ENCODE assay signal across 1 cellular context in the genomic region with DNA sequence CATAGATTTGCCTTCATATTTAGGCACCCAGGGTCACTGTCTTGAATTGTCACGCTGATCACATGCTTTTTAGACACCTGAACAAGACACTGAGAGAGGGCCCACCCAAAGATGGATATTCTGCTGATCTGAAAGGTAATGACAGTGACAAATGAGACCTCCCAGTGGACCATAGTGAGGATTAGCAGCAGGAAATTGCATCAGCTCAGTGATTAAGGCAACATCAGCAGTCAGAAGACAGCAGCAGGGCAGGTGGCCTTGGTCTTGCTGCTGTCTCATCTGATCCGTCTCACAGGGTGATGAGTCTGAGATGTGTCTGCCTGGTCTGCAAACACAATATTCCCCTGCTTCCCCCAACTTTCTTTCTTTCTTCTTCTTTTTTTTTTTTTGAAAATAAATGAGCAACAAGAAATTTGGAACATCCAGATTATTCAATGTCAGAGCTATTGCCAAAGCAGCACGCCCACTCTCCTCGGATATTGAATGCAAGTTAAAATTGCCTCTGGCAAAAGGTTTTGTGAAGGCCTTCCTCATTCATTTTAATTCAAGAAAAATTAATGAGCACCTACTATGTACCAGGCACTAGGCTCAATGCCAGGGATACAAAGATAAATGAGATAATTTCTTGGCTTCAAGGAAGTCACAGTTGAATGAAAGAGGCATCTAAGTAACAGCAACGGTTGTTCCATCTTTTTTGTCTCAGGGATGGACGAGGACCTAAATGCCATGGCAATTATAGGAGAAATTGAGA.
TF ChIP-seq lines count a peak whose summit lies in the region.

No MANE protein-coding gene starts in this region.

TF ChIP-seq in GM23338, 12 proteins besides CTCF, POLR2A, EP300 and RAD21 (continued from another document):
- TF ChIP-seq, protein P1, sequence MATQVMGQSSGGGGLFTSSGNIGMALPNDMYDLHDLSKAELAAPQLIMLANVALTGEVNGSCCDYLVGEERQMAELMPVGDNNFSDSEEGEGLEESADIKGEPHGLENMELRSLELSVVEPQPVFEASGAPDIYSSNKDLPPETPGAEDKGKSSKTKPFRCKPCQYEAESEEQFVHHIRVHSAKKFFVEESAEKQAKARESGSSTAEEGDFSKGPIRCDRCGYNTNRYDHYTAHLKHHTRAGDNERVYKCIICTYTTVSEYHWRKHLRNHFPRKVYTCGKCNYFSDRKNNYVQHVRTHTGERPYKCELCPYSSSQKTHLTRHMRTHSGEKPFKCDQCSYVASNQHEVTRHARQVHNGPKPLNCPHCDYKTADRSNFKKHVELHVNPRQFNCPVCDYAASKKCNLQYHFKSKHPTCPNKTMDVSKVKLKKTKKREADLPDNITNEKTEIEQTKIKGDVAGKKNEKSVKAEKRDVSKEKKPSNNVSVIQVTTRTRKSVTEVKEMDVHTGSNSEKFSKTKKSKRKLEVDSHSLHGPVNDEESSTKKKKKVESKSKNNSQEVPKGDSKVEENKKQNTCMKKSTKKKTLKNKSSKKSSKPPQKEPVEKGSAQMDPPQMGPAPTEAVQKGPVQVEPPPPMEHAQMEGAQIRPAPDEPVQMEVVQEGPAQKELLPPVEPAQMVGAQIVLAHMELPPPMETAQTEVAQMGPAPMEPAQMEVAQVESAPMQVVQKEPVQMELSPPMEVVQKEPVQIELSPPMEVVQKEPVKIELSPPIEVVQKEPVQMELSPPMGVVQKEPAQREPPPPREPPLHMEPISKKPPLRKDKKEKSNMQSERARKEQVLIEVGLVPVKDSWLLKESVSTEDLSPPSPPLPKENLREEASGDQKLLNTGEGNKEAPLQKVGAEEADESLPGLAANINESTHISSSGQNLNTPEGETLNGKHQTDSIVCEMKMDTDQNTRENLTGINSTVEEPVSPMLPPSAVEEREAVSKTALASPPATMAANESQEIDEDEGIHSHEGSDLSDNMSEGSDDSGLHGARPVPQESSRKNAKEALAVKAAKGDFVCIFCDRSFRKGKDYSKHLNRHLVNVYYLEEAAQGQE (IDR thresholded peaks at IDR 0.05; ENCODE audit: unreplicated experiment), result no peak
- TF ChIP-seq, protein P2, sequence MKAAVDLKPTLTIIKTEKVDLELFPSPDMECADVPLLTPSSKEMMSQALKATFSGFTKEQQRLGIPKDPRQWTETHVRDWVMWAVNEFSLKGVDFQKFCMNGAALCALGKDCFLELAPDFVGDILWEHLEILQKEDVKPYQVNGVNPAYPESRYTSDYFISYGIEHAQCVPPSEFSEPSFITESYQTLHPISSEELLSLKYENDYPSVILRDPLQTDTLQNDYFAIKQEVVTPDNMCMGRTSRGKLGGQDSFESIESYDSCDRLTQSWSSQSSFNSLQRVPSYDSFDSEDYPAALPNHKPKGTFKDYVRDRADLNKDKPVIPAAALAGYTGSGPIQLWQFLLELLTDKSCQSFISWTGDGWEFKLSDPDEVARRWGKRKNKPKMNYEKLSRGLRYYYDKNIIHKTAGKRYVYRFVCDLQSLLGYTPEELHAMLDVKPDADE (IDR thresholded peaks at IDR 0.05), result no peak
- TF ChIP-seq NANOG (IDR thresholded peaks at IDR 0.05; ENCODE audit: borderline replicate concordance) (no peak), CREB1 (CRISPR knock-in tag; IDR thresholded peaks at IDR 0.05; ENCODE audit: low read depth) (no peak), ZNF114 (CRISPR knock-in tag; IDR thresholded peaks at IDR 0.05) (no peak), POLR2AphosphoS5 (IDR thresholded peaks at IDR 0.05; ENCODE audit: low read depth) (no peak), EZH2 (IDR thresholded peaks at IDR 0.05; ENCODE audit: low read depth, unreplicated experiment) (no peak), EZH2phosphoT487 (IDR thresholded peaks at IDR 0.05; ENCODE audit: unreplicated experiment) (no peak), STAT1 (IDR thresholded peaks at IDR 0.05; ENCODE audit: unreplicated experiment) (no peak)
- TF ChIP-seq, protein P3, sequence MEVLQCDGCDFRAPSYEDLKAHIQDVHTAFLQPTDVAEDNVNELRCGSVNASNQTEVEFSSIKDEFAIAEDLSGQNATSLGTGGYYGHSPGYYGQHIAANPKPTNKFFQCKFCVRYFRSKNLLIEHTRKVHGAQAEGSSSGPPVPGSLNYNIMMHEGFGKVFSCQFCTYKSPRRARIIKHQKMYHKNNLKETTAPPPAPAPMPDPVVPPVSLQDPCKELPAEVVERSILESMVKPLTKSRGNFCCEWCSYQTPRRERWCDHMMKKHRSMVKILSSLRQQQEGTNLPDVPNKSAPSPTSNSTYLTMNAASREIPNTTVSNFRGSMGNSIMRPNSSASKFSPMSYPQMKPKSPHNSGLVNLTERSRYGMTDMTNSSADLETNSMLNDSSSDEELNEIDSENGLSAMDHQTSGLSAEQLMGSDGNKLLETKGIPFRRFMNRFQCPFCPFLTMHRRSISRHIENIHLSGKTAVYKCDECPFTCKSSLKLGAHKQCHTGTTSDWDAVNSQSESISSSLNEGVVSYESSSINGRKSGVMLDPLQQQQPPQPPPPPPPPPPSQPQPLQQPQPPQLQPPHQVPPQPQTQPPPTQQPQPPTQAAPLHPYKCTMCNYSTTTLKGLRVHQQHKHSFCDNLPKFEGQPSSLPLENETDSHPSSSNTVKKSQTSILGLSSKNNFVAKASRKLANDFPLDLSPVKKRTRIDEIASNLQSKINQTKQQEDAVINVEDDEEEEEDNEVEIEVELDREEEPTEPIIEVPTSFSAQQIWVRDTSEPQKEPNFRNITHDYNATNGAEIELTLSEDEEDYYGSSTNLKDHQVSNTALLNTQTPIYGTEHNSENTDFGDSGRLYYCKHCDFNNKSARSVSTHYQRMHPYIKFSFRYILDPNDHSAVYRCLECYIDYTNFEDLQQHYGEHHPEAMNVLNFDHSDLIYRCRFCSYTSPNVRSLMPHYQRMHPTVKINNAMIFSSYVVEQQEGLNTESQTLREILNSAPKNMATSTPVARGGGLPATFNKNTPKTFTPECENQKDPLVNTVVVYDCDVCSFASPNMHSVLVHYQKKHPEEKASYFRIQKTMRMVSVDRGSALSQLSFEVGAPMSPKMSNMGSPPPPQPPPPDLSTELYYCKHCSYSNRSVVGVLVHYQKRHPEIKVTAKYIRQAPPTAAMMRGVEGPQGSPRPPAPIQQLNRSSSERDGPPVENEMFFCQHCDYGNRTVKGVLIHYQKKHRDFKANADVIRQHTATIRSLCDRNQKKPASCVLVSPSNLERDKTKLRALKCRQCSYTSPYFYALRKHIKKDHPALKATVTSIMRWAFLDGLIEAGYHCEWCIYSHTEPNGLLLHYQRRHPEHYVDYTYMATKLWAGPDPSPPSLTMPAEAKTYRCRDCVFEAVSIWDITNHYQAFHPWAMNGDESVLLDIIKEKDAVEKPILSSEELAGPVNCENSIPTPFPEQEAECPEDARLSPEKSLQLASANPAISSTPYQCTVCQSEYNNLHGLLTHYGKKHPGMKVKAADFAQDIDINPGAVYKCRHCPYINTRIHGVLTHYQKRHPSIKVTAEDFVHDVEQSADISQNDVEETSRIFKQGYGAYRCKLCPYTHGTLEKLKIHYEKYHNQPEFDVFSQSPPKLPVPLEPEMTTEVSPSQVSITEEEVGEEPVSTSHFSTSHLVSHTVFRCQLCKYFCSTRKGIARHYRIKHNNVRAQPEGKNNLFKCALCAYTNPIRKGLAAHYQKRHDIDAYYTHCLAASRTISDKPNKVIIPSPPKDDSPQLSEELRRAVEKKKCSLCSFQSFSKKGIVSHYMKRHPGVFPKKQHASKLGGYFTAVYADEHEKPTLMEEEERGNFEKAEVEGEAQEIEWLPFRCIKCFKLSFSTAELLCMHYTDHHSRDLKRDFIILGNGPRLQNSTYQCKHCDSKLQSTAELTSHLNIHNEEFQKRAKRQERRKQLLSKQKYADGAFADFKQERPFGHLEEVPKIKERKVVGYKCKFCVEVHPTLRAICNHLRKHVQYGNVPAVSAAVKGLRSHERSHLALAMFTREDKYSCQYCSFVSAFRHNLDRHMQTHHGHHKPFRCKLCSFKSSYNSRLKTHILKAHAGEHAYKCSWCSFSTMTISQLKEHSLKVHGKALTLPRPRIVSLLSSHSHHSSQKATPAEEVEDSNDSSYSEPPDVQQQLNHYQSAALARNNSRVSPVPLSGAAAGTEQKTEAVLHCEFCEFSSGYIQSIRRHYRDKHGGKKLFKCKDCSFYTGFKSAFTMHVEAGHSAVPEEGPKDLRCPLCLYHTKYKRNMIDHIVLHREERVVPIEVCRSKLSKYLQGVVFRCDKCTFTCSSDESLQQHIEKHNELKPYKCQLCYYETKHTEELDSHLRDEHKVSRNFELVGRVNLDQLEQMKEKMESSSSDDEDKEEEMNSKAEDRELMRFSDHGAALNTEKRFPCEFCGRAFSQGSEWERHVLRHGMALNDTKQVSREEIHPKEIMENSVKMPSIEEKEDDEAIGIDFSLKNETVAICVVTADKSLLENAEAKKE (CRISPR knock-in tag; IDR thresholded peaks at IDR 0.05), result no peak
